19 cellular contexts compared by ENCODE assay signal in genomic region chrX:3550871-3551270, GRCh38.
DNase-seq lines count a peak whose midpoint lies in the region; ATAC-seq, FAIRE-seq and TF ChIP-seq lines count a peak whose summit lies in the region.
"Had no signal": no experiment of that assay in that cellular context is flagged by ENCODE, and none has a peak within 500 bp of the region (broad histone marks: within the 10 kb centered on the region; RNA-seq: fewer than 3 reads in every experiment).

No MANE protein-coding gene starts in this region.

- H3K36me3 ChIP-seq in Loucy (ENCODE audit: insufficient read depth, low read length): no peaks in the 10 kb centered on the region
- H3K36me3 ChIP-seq: BE2C, BLaER1 had no signal

- ATAC-seq in A549: no peak

- H3K4me3 ChIP-seq in A549 (no peak overlapping the region), Loucy (ENCODE audit: low read length, poor library complexity, severe bottlenecking) (no peak overlapping the region), NB4 (ENCODE audit: low read depth, low read length) (no peak overlapping the region)
- H3K4me3 ChIP-seq: BLaER1 had no signal

- no peaks in the 10 kb centered on the region for H3K9me3 ChIP-seq in A549
- H3K9me3 ChIP-seq in Loucy (ENCODE audit: insufficient read depth, low read depth, low read length): no peaks in the 10 kb centered on the region
- H3K9me3 ChIP-seq: BE2C, BLaER1 had no signal

- H3K9ac ChIP-seq in Loucy (ENCODE audit: low read depth, low read length, poor library complexity, severe bottlenecking): no peak overlapping the region
- H3K9ac ChIP-seq: BLaER1 had no signal

- no peaks in the 10 kb centered on the region for H3K79me2 ChIP-seq in Loucy (ENCODE audit: insufficient read depth, low read length)

- peak overlapping the region; percentile 71; the same call in 1 of the 3 replicates for H3K4me2 ChIP-seq in A549
- peak overlapping the region; percentile 16 for H3K4me2 ChIP-seq in Loucy (ENCODE audit: low read depth, low read length, poor library complexity, severe bottlenecking)
- H3K4me2 ChIP-seq: BLaER1 had no signal

- DNase-seq in A549 (ENCODE audit: low read depth in 1 of 2, low spot score in 1 of 2) (no peak), NB4 (ENCODE audit: low read depth) (peak; percentile 3), DMS 273 treated with DMSO at 0.1 percent for 48 hours (lab: John Stamatoyannopoulos, UW) (no peak), CD1c-positive myeloid dendritic cell (ENCODE audit: extremely low spot score) (no peak), mucosa of gallbladder (ENCODE audit: low spot score) (no peak)
- DNase-seq: BE2C; CD4-positive, alpha-beta memory T cell; CD4-positive, CD25-positive, alpha-beta regulatory T cell; CD8-positive, alpha-beta memory T cell; COR-L47; DMS79 treated with DMSO at 0.1 percent for 48 hours; GF-D8 had no signal

- CTCF ChIA-PET in A549 (lab: Yijun Ruan, JAX): interaction anchor here (1.1 to 1.6 kb wide), 2 partner anchors 11 to 433 kb away, joined by 3 to 5 read pairs; no protein-coding TSS in a partner anchor

- TF ChIP-seq RAD21 in A549 (conservative IDR thresholded peaks at IDR 0.05 in 1 of 2, IDR thresholded peaks at IDR 0.05 in 1 of 2): no peak

- H2AFZ ChIP-seq in Loucy (ENCODE audit: low read length): no peak overlapping the region

- 100% methylated on average over 1 of the region's 4 CpGs for WGBS in A549 (ENCODE audit: missing lambda C conversion rate)

- TF ChIP-seq POLR2A in A549 (IDR thresholded peaks at IDR 0.05; ENCODE audit: low read length) (no peak), NB4 (IDR thresholded peaks at IDR 0.05; ENCODE audit: extremely low read depth, insufficient read length) (no peak)

- POLR2A ChIA-PET in A549 (lab: Yijun Ruan, JAX): no interaction called here

- no peak for TF ChIP-seq EP300 in A549 (IDR thresholded peaks at IDR 0.05)

- TF ChIP-seq CTCF in A549 (IDR thresholded peaks at IDR 0.05) (no peak), Loucy (conservative IDR thresholded peaks at IDR 0.05; ENCODE audit: low read length) (no peak), NB4 (IDR thresholded peaks at IDR 0.05; ENCODE audit: low read depth, low read length) (no peak)

- no peak overlapping the region for H3K27ac ChIP-seq in A549
- H3K27ac ChIP-seq: 22Rv1, BLaER1, C4-2B had no signal

- no peaks in the 10 kb centered on the region for H3K9me2 ChIP-seq in Loucy (replicated peaks; ENCODE audit: low read depth, low read length)

- H4K20me1 ChIP-seq in Loucy (ENCODE audit: insufficient read depth, low read length, poor library complexity, severe bottlenecking): no peaks in the 10 kb centered on the region
- H4K20me1 ChIP-seq: BLaER1 had no signal

- no peak for FAIRE-seq in A549 (lab: Jason Lieb, UNC)
- FAIRE-seq: G401.6, GM12891, GM19239 had no signal

- no peaks in the 10 kb centered on the region for H3F3A ChIP-seq in Loucy (ENCODE audit: low read depth)

- no peaks in the 10 kb centered on the region for H3K27me3 ChIP-seq in Loucy (ENCODE audit: insufficient read depth, low read length, poor library complexity, severe bottlenecking)
- H3K27me3 ChIP-seq: BE2C, BLaER1 had no signal

- no peaks in the 10 kb centered on the region for H3K4me1 ChIP-seq in A549
- peaks cover 4% of the 10 kb centered on the region for H3K4me1 ChIP-seq in Loucy (ENCODE audit: insufficient read depth, low read length, poor library complexity, severe bottlenecking)
- H3K4me1 ChIP-seq: BE2C had no signal

TF ChIP-seq in A549, 52 proteins besides CTCF, POLR2A, EP300 and RAD21:
- TF ChIP-seq NFE2L2 (conservative IDR thresholded peaks at IDR 0.05; ENCODE audit: low read length): no peak
- TF ChIP-seq FOXS1 (CRISPR knock-in tag; IDR thresholded peaks at IDR 0.05): no peak
- no peak for TF ChIP-seq JUN (IDR thresholded peaks at IDR 0.05)
- TF ChIP-seq ZNF302 (CRISPR knock-in tag; IDR thresholded peaks at IDR 0.05): no peak
- no peak for TF ChIP-seq FOSB (CRISPR knock-in tag; IDR thresholded peaks at IDR 0.05)
- TF ChIP-seq HES2 (IDR thresholded peaks at IDR 0.05): no peak
TF ChIP-seq in A549: peak in this region for 0.
